ENCODE assay signal across 16 cellular contexts in genomic region chr1:197779921-197780320, GRCh38. TPM values are rescaled to one million over a fixed set of nuclear protein-coding genes. Genes with fewer than 3 reads are reported as not detected.
DNase-seq lines count a peak whose midpoint lies in the region; ATAC-seq lines count a peak whose summit lies in the region.
"Had no signal": no experiment of that assay in that cellular context is flagged by ENCODE, and none has a peak within 500 bp of the region (broad histone marks: within the 10 kb centered on the region; RNA-seq: fewer than 3 reads in every experiment).

No MANE protein-coding gene starts in this region.

- ATAC-seq in activated T-helper 17 cell treated with anti-CD3 and anti-CD28 coated beads, Interleukin-2, amount 50 U/mL, for 72 hours (replicated peaks), result no peak
- ATAC-seq in HG03469 (IDR thresholded peaks at IDR 0.05; ENCODE audit: unreplicated experiment), result no peak
- ATAC-seq: A549; CD8-positive, alpha-beta T cell; GM12878 had no signal

- H3K4me3 Mint-ChIP-seq in activated T-helper 17 cell treated with anti-CD3 and anti-CD28 coated beads, Interleukin-2, amount 50 U/mL, for 72 hours, result no peak overlapping the region
- H3K4me3 Mint-ChIP-seq: CD4-positive, alpha-beta T cell; CD8-positive, alpha-beta T cell had no signal

- peaks cover 28% of the 10 kb centered on the region for H3K4me1 Mint-ChIP-seq in activated T-helper 17 cell treated with anti-CD3 and anti-CD28 coated beads, Interleukin-2, amount 50 U/mL, for 72 hours

- DNase-seq in HT1080 (ENCODE audit: low read depth), result peak; percentile 15
- DNase-seq in kidney glomerular epithelial cell (lab: John Stamatoyannopoulos, UW), result peak; percentile 81
- peak; percentile 80 for DNase-seq in renal cortical epithelial cell (ENCODE audit: low read depth)
- no peak for DNase-seq in activated T-cell treated with anti-CD3 and anti-CD28 coated beads, Interleukin-2, amount 50 U/mL, for 48 hours
- DNase-seq in SIG-M5 treated with dmso at 0.1 percent for 504 hours (lab: John Stamatoyannopoulos, UW; ENCODE audit: unreplicated experiment), result no peak
- DNase-seq: AML-193; Caco-2; Calu3; CD4-positive, alpha-beta T cell; CD8-positive, alpha-beta T cell; DMS79 treated with DMSO at 0.1 percent for 48 hours had no signal

- peak overlapping the region; percentile 69 for H3K27ac Mint-ChIP-seq in activated T-helper 17 cell treated with anti-CD3 and anti-CD28 coated beads, Interleukin-2, amount 50 U/mL, for 72 hours
- H3K27ac Mint-ChIP-seq: B cell; CD8-positive, alpha-beta T cell had no signal

- no peaks in the 10 kb centered on the region for H3K36me3 Mint-ChIP-seq in activated T-helper 17 cell treated with anti-CD3 and anti-CD28 coated beads, Interleukin-2, amount 50 U/mL, for 72 hours (ENCODE audit: low read depth)
- H3K36me3 Mint-ChIP-seq: CD8-positive, alpha-beta T cell had no signal

- no peaks in the 10 kb centered on the region for H3K9me3 Mint-ChIP-seq in activated T-helper 17 cell treated with anti-CD3 and anti-CD28 coated beads, Interleukin-2, amount 50 U/mL, for 72 hours
- H3K9me3 Mint-ChIP-seq: CD4-positive, alpha-beta T cell; CD8-positive, alpha-beta T cell had no signal

- H3K27me3 Mint-ChIP-seq in activated T-helper 17 cell treated with anti-CD3 and anti-CD28 coated beads, Interleukin-2, amount 50 U/mL, for 72 hours, result no peaks in the 10 kb centered on the region
- H3K27me3 Mint-ChIP-seq: B cell; CD4-positive, alpha-beta T cell had no signal

RNA-seq across cellular contexts. Expression of gene DENND1B, which starts 4.6 kb away (rescaled TPM):
- total RNA-seq in HT1080 (2014; rRNA removed; shearing (Covaris generic)), result 3.2 and 3.8 TPM in 2 replicates
- 4.3 and 4.6 TPM in 2 replicates for polyA plus RNA-seq in HT1080 (2015; cell fraction: cytosol; rRNA removed)
- 5.1 TPM in 2 replicates for polyA plus RNA-seq in HT1080 (2015; cell fraction: nucleus; rRNA removed)
- total RNA-seq in activated T-helper 17 cell treated with anti-CD3 and anti-CD28 coated beads, Interleukin-2, amount 50 U/mL, for 72 hours, result 10 to 100 TPM; 12.2 to 17.1 TPM
- total RNA-seq in renal cortical epithelial cell, result 28.7 and 29.5 TPM in 2 replicates

Comparison
In these comparisons a context has a peak if more than half of its experiments do, and no peak if none do; other contexts are left out.
1. DNase-seq: peak in HT1080 (single experiment), kidney glomerular epithelial cell (single experiment) and renal cortical epithelial cell (single experiment); none in activated T-cell treated with anti-CD3 and anti-CD28 coated beads, Interleukin-2, amount 50 U/mL, for 48 hours (0 of 2) and SIG-M5 treated with dmso at 0.1 percent for 504 hours (single experiment).